ENCODE assay signal across 22 cellular contexts in genomic region chr10:76871697-76872295, GRCh38.
"Had no signal": no experiment of that assay in that cellular context is flagged by ENCODE, and none has a peak within 500 bp of the region (broad histone marks: within the 10 kb centered on the region; RNA-seq: fewer than 3 reads in every experiment).

No MANE protein-coding gene starts in this region.

- H3K36me3 ChIP-seq: colonic mucosa, SJCRH30 had no signal

- H3K9ac ChIP-seq: SK-N-SH had no signal

- H3K4me3 ChIP-seq: colonic mucosa, SJCRH30 had no signal

- H3K4me1 ChIP-seq: colonic mucosa, SJCRH30 had no signal

- H3K27ac ChIP-seq: colonic mucosa, SJCRH30 had no signal

- H3K9me3 ChIP-seq: colonic mucosa, SJCRH30, SK-N-SH had no signal

- DNase-seq: activated CD4-positive, alpha-beta T cell treated with anti-CD3 and anti-CD28 coated beads for 4 hours; activated CD8-positive, alpha-beta memory T cell treated with anti-CD3 and anti-CD28 coated beads, Interleukin-2, amount 50 U/mL, for 4 hours; activated CD8-positive, alpha-beta T cell treated with anti-CD3 and anti-CD28 coated beads for 36 hours; activated gamma-delta T cell treated with Interleukin-2 at 50 U/mL for 16 hours; activated naive CD4-positive, alpha-beta T cell treated with anti-CD3 and anti-CD28 coated beads, Interleukin-2, amount 10 ng/mL, durations not matched to agents 7 days and 5 days; activated naive CD8-positive, alpha-beta T cell treated with anti-CD3 and anti-CD28 coated beads for 36 hours; activated T-cell treated with anti-CD3 and anti-CD28 coated beads, Interleukin-2, amount 50 U/mL, for 72 hours; anterior cingulate cortex; cerebellar nuclear complex; colonic mucosa; Kasumi-1; KBM-7; NCI-H1048; NCI-H187; NCI-H2081; NCI-H446; NCI-H526 treated with DMSO at 0.1 percent for 48 hours; RPMI8226; SJCRH30; SK-N-SH had no signal

- ATAC-seq: activated CD4-positive, CD25-positive, alpha-beta regulatory T cell treated with anti-CD3 and anti-CD28 coated beads, Interleukin-2, amount 50 U/mL, for 24 hours; activated CD8-positive, alpha-beta T cell treated with anti-CD3 and anti-CD28 coated beads for 36 hours; activated T-cell treated with anti-CD3 and anti-CD28 coated beads, Interleukin-2, amount 50 U/mL, for 72 hours; Right ventricle myocardium inferior had no signal

- H3K27me3 ChIP-seq: colonic mucosa, SJCRH30 had no signal

- H3K4me2 ChIP-seq: SK-N-SH had no signal
